ENCODE assay signal across 23 cellular contexts in the genomic region with DNA sequence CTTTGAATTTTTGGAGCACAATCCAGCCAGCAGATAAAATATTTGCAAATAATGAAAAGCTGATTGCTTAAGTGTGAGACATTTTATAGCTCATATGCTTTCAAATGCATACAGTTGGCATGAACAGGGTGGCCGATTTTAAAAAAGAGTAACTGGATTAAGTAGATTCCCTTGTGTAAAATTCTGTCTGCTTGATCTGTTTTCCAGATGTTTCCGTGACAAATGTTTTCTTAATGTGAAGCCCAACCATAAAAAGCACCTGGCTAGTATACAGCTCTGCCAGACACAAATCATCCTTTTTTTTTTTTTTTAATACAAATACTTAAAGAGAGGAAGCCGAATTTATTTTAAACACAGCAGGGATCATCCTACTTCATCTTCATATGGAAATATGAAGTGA.
DNase-seq lines count a peak whose midpoint lies in the region; ATAC-seq and TF ChIP-seq lines count a peak whose summit lies in the region.
"Had no signal": no experiment of that assay in that cellular context is flagged by ENCODE, and none has a peak within 500 bp of the region (broad histone marks: within the 10 kb centered on the region; RNA-seq: fewer than 3 reads in every experiment).

No MANE protein-coding gene starts in this region.

- WGBS in H9 (ENCODE audit: extremely low coverage, insufficient read length, low lambda C conversion rate): no CpG with 5 or more reads among the region's 3 CpGs
- WGBS in thyroid gland, 2 donors: 30 to 34% methylated on average over 3 of the region's 3 CpGs

- H3K9ac ChIP-seq in H9 (ENCODE audit: extremely low read depth, insufficient read length, low read length): no peak overlapping the region
- H3K9ac ChIP-seq: neural progenitor cell had no signal

- H3K14ac ChIP-seq in H9 (ENCODE audit: insufficient read depth, low read length): no peak overlapping the region

- BruUV-seq in Caco-2 (replicated peaks; lab: Mats Ljungman, UMichigan): no TSS peak

- intact Hi-C loops in thyroid gland (cut with DNase I): no loop called here
- intact Hi-C loops in Caco-2 (cut with micrococcal nuclease; ENCODE audit: unreplicated experiment): no loop called here

- TF ChIP-seq CTCF in AG10803 (conservative IDR thresholded peaks at IDR 0.05; ENCODE audit: low read length) (no peak), HEK293 (tag by site-specific recombination; IDR thresholded peaks at IDR 0.05) (no peak), H9 (conservative IDR thresholded peaks at IDR 0.05) (no peak), thyroid gland (IDR thresholded peaks at IDR 0.05) (no peak), Caco-2 (IDR thresholded peaks at IDR 0.05; ENCODE audit: insufficient read depth in 1 of 2, low read depth in 1 of 2, low read length in 1 of 2, severe bottlenecking in 1 of 2, unreplicated experiment in 1 of 2) (no peak)

- H3K56ac ChIP-seq in H9 (ENCODE audit: insufficient read length, low read depth, low read length): no peak overlapping the region

- no peak overlapping the region for H2BK12ac ChIP-seq in H9 (ENCODE audit: insufficient read length, low read depth, low read length)

- H3K9me3 Mint-ChIP-seq in H9: peaks cover 0 to 9% of the 10 kb centered on the region in 2 experiments; a peak in 3 of 5 replicates
- no peaks in the 10 kb centered on the region for H3K9me3 Mint-ChIP-seq in Caco-2 (ENCODE audit: unreplicated experiment)
- H3K9me3 Mint-ChIP-seq: activated CD4-positive, alpha-beta memory T cell treated with anti-CD3 and anti-CD28 coated beads, Interleukin-2, amount 10 ng/mL, durations not matched to agents 7 days and 5 days; neural progenitor cell had no signal

- H3K36me3 ChIP-seq in HEK293 (ENCODE audit: control insufficient read depth in 2 of 2, insufficient read depth in 1 of 2, low read length in 2 of 2) (no peaks in the 10 kb centered on the region), thyroid gland (no peaks in the 10 kb centered on the region), Caco-2 (ENCODE audit: control insufficient read depth, insufficient read depth, low read length) (no peaks in the 10 kb centered on the region)
- H3K36me3 ChIP-seq: brain microvascular endothelial cell, neural progenitor cell had no signal

- H4K8ac ChIP-seq in H9 (replicated peaks; ENCODE audit: insufficient read length, low read depth, low read length): no peak overlapping the region

- ATAC-seq in GM21717 (IDR thresholded peaks at IDR 0.05; ENCODE audit: unreplicated experiment): no peak
- ATAC-seq: mucosa of descending colon had no signal

- no peak overlapping the region for H3K27ac ChIP-seq in HEK293 (ENCODE audit: extremely low read depth, low read depth, low read length)
- H3K27ac ChIP-seq in H9 (ENCODE audit: insufficient read length, low read depth, low read length): no peak overlapping the region
- no peak overlapping the region for H3K27ac ChIP-seq in thyroid gland
- H3K27ac ChIP-seq: brain microvascular endothelial cell, coronary artery, hepatocyte, neural progenitor cell, skin epidermis had no signal

- H3K9me3 ChIP-seq in HEK293 (ENCODE audit: control insufficient read depth, insufficient read depth, low read depth, low read length) (no peaks in the 10 kb centered on the region), H9 (ENCODE audit: control insufficient read depth, low read depth, low read length) (no peaks in the 10 kb centered on the region), thyroid gland (no peaks in the 10 kb centered on the region), Caco-2 (no peaks in the 10 kb centered on the region)
- H3K9me3 ChIP-seq: mucosa of descending colon had no signal

- H4K5ac ChIP-seq in H9 (ENCODE audit: insufficient read length, low read depth, low read length): no peak overlapping the region

- H3K18ac ChIP-seq in H9 (ENCODE audit: insufficient read length, low read depth, low read length): no peak overlapping the region

- H3K4me3 ChIP-seq in AG10803 (ENCODE audit: low read length): no peak overlapping the region
- H3K4me3 ChIP-seq in HEK293 (ENCODE audit: low read depth, low read length): no peak overlapping the region
- H3K4me3 ChIP-seq in thyroid gland (replicated peaks in 1 of 3): no peak overlapping the region
- no peak overlapping the region for H3K4me3 ChIP-seq in Caco-2 (ENCODE audit: low read depth, low read length)
- H3K4me3 ChIP-seq: coronary artery, hepatocyte, mucosa of descending colon, neural progenitor cell, skin epidermis had no signal

- CTCF ChIA-PET in HEK293 (lab: Yijun Ruan, JAX) (interaction anchor here (0.5 kb wide), 1 partner anchor 189 kb away, joined by 3 read pairs; no protein-coding TSS in a partner anchor), Caco-2 (lab: Charles Lee) (interaction anchor here (0.7 kb wide), 1 partner anchor 11 kb away, joined by 5 read pairs; no protein-coding TSS in a partner anchor)

- H3K23ac ChIP-seq in H9 (ENCODE audit: insufficient read length, low read depth, low read length): no peak overlapping the region

- H2BK120ac ChIP-seq in H9 (ENCODE audit: low read depth, low read length, poor library complexity, severe bottlenecking): no peak overlapping the region

- H3K79me2 ChIP-seq in H9 (ENCODE audit: insufficient read depth, low read length): no peaks in the 10 kb centered on the region
- H3K79me2 ChIP-seq: hepatocyte had no signal

- peaks cover 0 to 11% (median 0%) of the 10 kb centered on the region in 3 experiments; a peak in 3 of 7 replicates for H3K36me3 Mint-ChIP-seq in H9 (ENCODE audit: insufficient read depth in 1 of 3, low read depth in 3 of 3)
- no peaks in the 10 kb centered on the region for H3K36me3 Mint-ChIP-seq in Caco-2 (ENCODE audit: insufficient read depth, unreplicated experiment)
- H3K36me3 Mint-ChIP-seq: CD14-positive monocyte, neural progenitor cell had no signal

- no peak overlapping the region for H2AK5ac ChIP-seq in H9 (ENCODE audit: insufficient read length, low read length)

- no peak overlapping the region for H4K91ac ChIP-seq in H9 (ENCODE audit: insufficient read length, low read depth, low read length)

- H2BK20ac ChIP-seq in H9 (ENCODE audit: low read depth, low read length, poor library complexity, severe bottlenecking): no peak overlapping the region

- no peak overlapping the region for H3K4me3 Mint-ChIP-seq in H9
- no peak overlapping the region for H3K4me3 Mint-ChIP-seq in Caco-2 (ENCODE audit: unreplicated experiment)
- H3K4me3 Mint-ChIP-seq: activated CD4-positive, alpha-beta memory T cell treated with anti-CD3 and anti-CD28 coated beads, Interleukin-2, amount 10 ng/mL, durations not matched to agents 7 days and 5 days; CD14-positive monocyte; neural progenitor cell had no signal

- H3K27me3 Mint-ChIP-seq in H9 (ENCODE audit: low read depth) (no peaks in the 10 kb centered on the region), Caco-2 (ENCODE audit: insufficient read depth, unreplicated experiment) (peaks cover 2% of the 10 kb centered on the region)
- H3K27me3 Mint-ChIP-seq: activated CD4-positive, alpha-beta memory T cell treated with anti-CD3 and anti-CD28 coated beads, Interleukin-2, amount 10 ng/mL, durations not matched to agents 7 days and 5 days; progenitor cell of endocrine pancreas had no signal

- no peaks in the 10 kb centered on the region for H3K27me3 ChIP-seq in H9 (ENCODE audit: insufficient read depth, low read length)
- no peaks in the 10 kb centered on the region for H3K27me3 ChIP-seq in thyroid gland
- no peaks in the 10 kb centered on the region for H3K27me3 ChIP-seq in Caco-2 (replicated peaks; ENCODE audit: control insufficient read depth, insufficient read depth, low read length)
- H3K27me3 ChIP-seq: brain microvascular endothelial cell, hepatocyte, neural progenitor cell had no signal

- no peak overlapping the region for H3K4ac ChIP-seq in H9 (ENCODE audit: low read depth, low read length)

- no peaks in the 10 kb centered on the region for H4K20me1 ChIP-seq in H9 (ENCODE audit: control insufficient read depth, insufficient read depth, insufficient read length)

- POLR2A ChIA-PET in HEK293 (lab: Yijun Ruan, JAX): no interaction called here
- POLR2A ChIA-PET in Caco-2 (lab: Charles Lee): no interaction called here

- no peak overlapping the region for H2AFZ ChIP-seq in H9 (ENCODE audit: low read length)
- H2AFZ ChIP-seq: hepatocyte, neural progenitor cell had no signal

- H3K79me1 ChIP-seq in H9 (ENCODE audit: insufficient read depth, low read depth, low read length, poor library complexity, severe bottlenecking): no peaks in the 10 kb centered on the region

- H3K4me2 ChIP-seq in H9 (ENCODE audit: insufficient read depth, insufficient read length, low read length): no peak overlapping the region
- H3K4me2 ChIP-seq: hepatocyte, neural progenitor cell had no signal

- no peak overlapping the region for H2BK15ac ChIP-seq in H9 (ENCODE audit: low read depth, low read length)

- H2BK5ac ChIP-seq in H9 (ENCODE audit: insufficient read length, low read length): no peak overlapping the region

- DNase-seq in AG10803 (ENCODE audit: low read depth): peak; percentile 69
- peak; percentile 86 for DNase-seq in dermis blood vessel endothelial cell
- DNase-seq in lung microvascular endothelial cell (ENCODE audit: low read depth in 2 of 2): peak; percentile 54 to 66
- no peak for DNase-seq in H9
- DNase-seq in thyroid gland: no peak
- no peak for DNase-seq in Caco-2
- DNase-seq: activated CD4-positive, alpha-beta memory T cell treated with anti-CD3 and anti-CD28 coated beads, Interleukin-2, amount 10 ng/mL, durations not matched to agents 7 days and 5 days; activated gamma-delta T cell treated with Interleukin-2 at 50 U/mL for 16 hours; brain microvascular endothelial cell; mucosa of descending colon; NCI-H1105; NCI-H69; stimulated activated CD4-positive, alpha-beta T cell treated with anti-CD3 and anti-CD28 coated beads, Interleukin-1b, Interleukin-23, amount 100 ng/mL, for 48 hours; substantia nigra; SW 1271 had no signal

- peaks cover 22 to 24% of the 10 kb centered on the region in 2 experiments for H3K4me1 Mint-ChIP-seq in H9
- H3K4me1 Mint-ChIP-seq in Caco-2 (ENCODE audit: low read depth, unreplicated experiment): peaks cover 7% of the 10 kb centered on the region
- H3K4me1 Mint-ChIP-seq: CD14-positive monocyte, neural progenitor cell had no signal

- no peak overlapping the region for H3T11ph ChIP-seq in H9 (ENCODE audit: low read length)

- H3K27ac Mint-ChIP-seq in H9: peak overlapping the region in 1 of 3 experiments; percentile 37; a peak in 3 of 7 replicates
- H3K27ac Mint-ChIP-seq in Caco-2 (ENCODE audit: unreplicated experiment): no peak overlapping the region
- H3K27ac Mint-ChIP-seq: activated CD4-positive, alpha-beta memory T cell treated with anti-CD3 and anti-CD28 coated beads, Interleukin-2, amount 10 ng/mL, durations not matched to agents 7 days and 5 days; CD14-positive monocyte; neural progenitor cell; progenitor cell of endocrine pancreas had no signal

- H3K4me1 ChIP-seq in HEK293 (ENCODE audit: control insufficient read depth, insufficient read depth, low read length) (no peaks in the 10 kb centered on the region), H9 (ENCODE audit: insufficient read depth, low read length) (peaks cover 6% of the 10 kb centered on the region; the same call in 1 of the 2 replicates), thyroid gland (peaks cover 0 to 3% of the 10 kb centered on the region in 2 donors), Caco-2 (peaks cover 12% of the 10 kb centered on the region; the same call in 1 of the 2 replicates)
- H3K4me1 ChIP-seq: neural progenitor cell had no signal

- H3K23me2 ChIP-seq in H9 (ENCODE audit: insufficient read length, low read depth, low read length, poor library complexity, severe bottlenecking): no peaks in the 10 kb centered on the region

- TF ChIP-seq POLR2A in thyroid gland (IDR thresholded peaks at IDR 0.05): no peak

Comparison
In these comparisons a context has a peak if more than half of its experiments do, and no peak if none do; other contexts are left out.
1. DNase-seq: peak in AG10803 (single experiment), dermis blood vessel endothelial cell (single experiment) and lung microvascular endothelial cell (2 of 2); none in H9 (single experiment), thyroid gland (0 of 2) and Caco-2 (0 of 2).